ENCODE assay signal across 24 cellular contexts in the genomic region with DNA sequence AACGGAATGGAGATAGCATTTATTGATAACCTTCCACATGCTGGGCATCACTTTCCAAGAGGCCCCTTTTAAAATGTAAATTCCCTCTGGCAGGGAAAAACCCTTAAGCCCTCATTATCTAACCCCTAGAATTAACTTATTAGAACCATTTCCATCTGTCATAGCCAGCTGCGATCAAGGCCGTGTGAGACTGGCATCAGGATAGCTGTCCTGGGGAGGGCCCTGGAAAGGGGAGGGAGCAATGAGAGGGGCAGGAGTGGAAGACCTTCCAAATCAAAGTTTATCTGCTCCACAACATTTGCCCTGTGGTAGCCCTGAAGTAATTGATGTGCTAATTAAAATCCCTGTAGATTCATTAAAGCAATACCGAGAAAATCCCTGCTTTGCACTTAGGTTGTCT.
"Had no signal": no experiment of that assay in that cellular context is flagged by ENCODE, and none has a peak within 500 bp of the region (broad histone marks: within the 10 kb centered on the region; RNA-seq: fewer than 3 reads in every experiment).

No MANE protein-coding gene starts in this region.

- H3K4me3 ChIP-seq: adrenal gland, SJCRH30 had no signal

- H3K27me3 ChIP-seq: adrenal gland, SJCRH30 had no signal

- H3K4me1 Mint-ChIP-seq: activated naive CD8-positive, alpha-beta T cell treated with anti-CD3 and anti-CD28 coated beads, Interleukin-2, amount 10 ng/mL, durations not matched to agents 7 days and 5 days had no signal

- DNase-seq: activated CD4-positive, alpha-beta T cell treated with anti-CD3 and anti-CD28 coated beads for 48 hours; activated CD4-positive, alpha-beta T cell treated with anti-CD3 and anti-CD28 coated beads, Interleukin-2, amount 50 U/mL, for 4 hours; activated CD4-positive, CD25-positive, alpha-beta regulatory T cell treated with anti-CD3 and anti-CD28 coated beads, Interleukin-2, amount 50 U/mL, for 72 hours; activated CD8-positive, alpha-beta memory T cell treated with anti-CD3 and anti-CD28 coated beads, Interleukin-2, amount 50 U/mL, for 48 hours; activated CD8-positive, alpha-beta T cell treated with anti-CD3 and anti-CD28 coated beads, Interleukin-2, amount 10 ng/mL, durations not matched to agents 7 days and 5 days; activated naive CD4-positive, alpha-beta T cell treated with anti-CD3 and anti-CD28 coated beads, Interleukin-2, amount 50 U/mL, for 16 hours; activated naive CD8-positive, alpha-beta T cell treated with anti-CD3 and anti-CD28 coated beads, Interleukin-2, amount 10 ng/mL, durations not matched to agents 7 days and 5 days; activated T-cell treated with anti-CD3 and anti-CD28 coated beads, Interleukin-2, amount 50 U/mL, for 1 hour; adrenal gland; anterior cingulate cortex; cerebellar nuclear complex; Karpas-422; MM.1S; NCI-H1105; NCI-H1436; NCI-H1694 treated with DMSO at 0.1 percent for 48 hours; NCI-H2029 treated with DMSO at 0.1 percent for 48 hours; NCI-H345; NCI-H510A; NCI-H748 treated with DMSO at 0.1 percent for 48 hours; RPMI8226; SJCRH30 had no signal

- H3K9me3 ChIP-seq: adrenal gland, SJCRH30 had no signal

- H3K36me3 Mint-ChIP-seq: activated naive CD8-positive, alpha-beta T cell treated with anti-CD3 and anti-CD28 coated beads, Interleukin-2, amount 10 ng/mL, durations not matched to agents 7 days and 5 days had no signal

- H3K4me3 Mint-ChIP-seq: activated CD8-positive, alpha-beta T cell treated with anti-CD3 and anti-CD28 coated beads, Interleukin-2, amount 10 ng/mL, durations not matched to agents 7 days and 5 days; activated naive CD8-positive, alpha-beta T cell treated with anti-CD3 and anti-CD28 coated beads, Interleukin-2, amount 10 ng/mL, durations not matched to agents 7 days and 5 days; T-helper 1 cell treated with Interleukin-12 subunit alpha and Interleukin-12 subunit beta and Interleukin-4 antibody, amounts not matched to agents 30 μg/mL and 1 μg/mL, for 36 hours; WTC11 had no signal

- H3K27ac ChIP-seq: adrenal gland, SJCRH30 had no signal

- H3K4me1 ChIP-seq: adrenal gland, SJCRH30 had no signal

- H3K27ac Mint-ChIP-seq: activated CD8-positive, alpha-beta T cell treated with anti-CD3 and anti-CD28 coated beads, Interleukin-2, amount 10 ng/mL, durations not matched to agents 7 days and 5 days; activated naive CD8-positive, alpha-beta T cell treated with anti-CD3 and anti-CD28 coated beads, Interleukin-2, amount 10 ng/mL, durations not matched to agents 7 days and 5 days; T-helper 1 cell treated with Interleukin-12 subunit alpha and Interleukin-12 subunit beta and Interleukin-4 antibody, amounts not matched to agents 30 μg/mL and 1 μg/mL, for 36 hours; WTC11 had no signal

- H3K9me3 Mint-ChIP-seq: activated naive CD8-positive, alpha-beta T cell treated with anti-CD3 and anti-CD28 coated beads, Interleukin-2, amount 10 ng/mL, durations not matched to agents 7 days and 5 days; T-helper 1 cell treated with Interleukin-12 subunit alpha and Interleukin-12 subunit beta and Interleukin-4 antibody, amounts not matched to agents 30 μg/mL and 1 μg/mL, for 36 hours had no signal

- H3K36me3 ChIP-seq: adrenal gland, SJCRH30 had no signal
